Comparison of ENCODE assay signal across 11 cellular contexts in genomic region chr11:129728571-129728970, GRCh38.
DNase-seq lines count a peak whose midpoint lies in the region; ATAC-seq lines count a peak whose summit lies in the region.
"Had no signal": no experiment of that assay in that cellular context is flagged by ENCODE, and none has a peak within 500 bp of the region (broad histone marks: within the 10 kb centered on the region; RNA-seq: fewer than 3 reads in every experiment).

No MANE protein-coding gene starts in this region.

- no peak overlapping the region for H3K27ac ChIP-seq in caudate nucleus (ENCODE audit: low read depth, low read length)
- H3K27ac ChIP-seq: thyroid gland had no signal

- ATAC-seq in HG03159 (IDR thresholded peaks at IDR 0.05; ENCODE audit: unreplicated experiment), result no peak
- ATAC-seq in HG02870 (IDR thresholded peaks at IDR 0.05; ENCODE audit: unreplicated experiment), result no peak

- DNase-seq in Caki2 (ENCODE audit: low read depth), result peak; percentile 41
- DNase-seq in NCI-H128 (lab: John Stamatoyannopoulos, UW; ENCODE audit: unreplicated experiment), result peak; percentile 35
- peak; percentile 92 for DNase-seq in NCI-H69 (lab: John Stamatoyannopoulos, UW)
- DNase-seq in kidney tubule cell (ENCODE audit: low spot score), result peak; percentile 65
- DNase-seq in NCI-H1694 (lab: John Stamatoyannopoulos, UW), result no peak
- DNase-seq in caudate nucleus (lab: John Stamatoyannopoulos, UW), result no peak
- DNase-seq: activated CD4-positive, alpha-beta memory T cell treated with anti-CD3 and anti-CD28 coated beads, Interleukin-2, amount 10 ng/mL, durations not matched to agents 7 days and 5 days; NCI-H446; thyroid gland had no signal

- in situ Hi-C loops in Caki2 (cut with HindIII; ENCODE audit: low pct_unique_long_range_greater_than_20kb, low sequenced_read_pairs), result no loop called here

Comparison
In these comparisons a context has a peak if more than half of its experiments do, and no peak if none do; other contexts are left out.
1. DNase-seq: peak in Caki2 (single experiment), NCI-H128 (single experiment), NCI-H69 (single experiment) and kidney tubule cell (single experiment); none in NCI-H1694 (single experiment) and caudate nucleus (0 of 61).